29 cellular contexts compared by ENCODE assay signal in the genomic region with DNA sequence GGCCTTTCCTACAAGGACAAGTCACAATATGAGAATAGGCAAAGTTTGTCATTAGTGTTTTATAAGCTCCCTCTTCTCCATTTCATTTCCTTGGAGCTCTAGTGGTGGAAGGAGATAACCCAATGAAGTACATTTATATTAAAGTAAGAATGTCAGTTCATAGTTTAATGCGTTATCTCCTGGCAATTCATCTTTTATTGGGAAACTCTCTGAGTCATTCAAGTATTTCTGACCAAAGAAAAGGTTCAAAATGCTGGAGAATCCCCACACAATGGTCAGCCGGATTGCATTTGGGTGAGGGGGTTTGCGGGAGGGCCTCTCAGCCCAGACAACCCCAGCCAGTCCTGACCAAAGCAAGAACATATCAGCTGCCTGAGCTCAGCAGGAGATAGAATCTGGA.
"Had no signal": no experiment of that assay in that cellular context is flagged by ENCODE, and none has a peak within 500 bp of the region (broad histone marks: within the 10 kb centered on the region; RNA-seq: fewer than 3 reads in every experiment).

No MANE protein-coding gene starts in this region.

- H3K36me3 Mint-ChIP-seq: activated CD4-positive, alpha-beta memory T cell treated with anti-CD3 and anti-CD28 coated beads for 36 hours; activated naive CD8-positive, alpha-beta T cell treated with anti-CD3 and anti-CD28 coated beads for 36 hours; brain; T-cell had no signal

- H3K9me3 Mint-ChIP-seq: activated naive CD8-positive, alpha-beta T cell treated with anti-CD3 and anti-CD28 coated beads for 36 hours had no signal

- H3K27ac ChIP-seq: SJSA1, VCaP had no signal

- H3K27me3 Mint-ChIP-seq: activated B cell treated with CpG ODN at 0.5 μM for 24 hours, brain had no signal

- H3K9me3 ChIP-seq: SJSA1 had no signal

- H3K4me3 ChIP-seq: SJSA1 had no signal

- H3K36me3 ChIP-seq: SJSA1 had no signal

- DNase-seq: activated B cell treated with CpG ODN at 0.5 μM for 24 hours; activated CD4-positive, alpha-beta memory T cell treated with anti-CD3 and anti-CD28 coated beads for 36 hours; activated CD4-positive, alpha-beta T cell treated with anti-CD3 and anti-CD28 coated beads for 4 hours; activated CD4-positive, alpha-beta T cell treated with anti-CD3 and anti-CD28 coated beads, Interleukin-2, amount 50 U/mL, for 1 hour; activated CD4-positive, CD25-positive, alpha-beta regulatory T cell treated with anti-CD3 and anti-CD28 coated beads, Interleukin-2, amount 50 U/mL, for 72 hours; activated CD8-positive, alpha-beta memory T cell treated with anti-CD3 and anti-CD28 coated beads, Interleukin-2, amount 50 U/mL, for 4 hours; activated effector memory CD4-positive, alpha-beta T cell treated with anti-CD3 and anti-CD28 coated beads, Interleukin-2, amount 50 U/mL, for 16 hours; activated naive CD4-positive, alpha-beta T cell; activated naive CD4-positive, alpha-beta T cell treated with anti-CD3 and anti-CD28 coated beads, Interleukin-2, amount 50 U/mL, for 16 hours; activated T-cell treated with anti-CD3 and anti-CD28 coated beads for 4 hours; activated T-cell treated with anti-CD3 and anti-CD28 coated beads, Interleukin-2, amount 50 U/mL, for 4 hours; central memory CD4-positive, alpha-beta T cell; Karpas-422; NCI-H1105; NCI-H1417 treated with DMSO at 0.1 percent for 48 hours; NCI-H1694; NCI-H1930; NCI-H2081 treated with DMSO at 0.1 percent for 48 hours; NCI-H226; NCI-H524 treated with DMSO at 0.1 percent for 48 hours; SHP77 treated with DMSO at 0.1 percent for 48 hours; T-cell; T-helper 17 cell had no signal

- H3K4me1 Mint-ChIP-seq: activated B cell treated with CpG ODN at 0.5 μM for 24 hours; activated naive CD8-positive, alpha-beta T cell treated with anti-CD3 and anti-CD28 coated beads for 36 hours; T-helper 17 cell had no signal

- FAIRE-seq: bronchial epithelial cell had no signal

- H3K4me3 Mint-ChIP-seq: activated B cell treated with CpG ODN at 0.5 μM for 24 hours; activated CD4-positive, alpha-beta memory T cell treated with anti-CD3 and anti-CD28 coated beads for 36 hours; activated naive CD8-positive, alpha-beta T cell treated with anti-CD3 and anti-CD28 coated beads for 36 hours; activated T-cell treated with anti-CD3 and anti-CD28 coated beads, Interleukin-2, amount 50 U/mL, for 4 hours; activated T-helper 1 cell treated with anti-CD3 and anti-CD28 coated beads, Interleukin-12 subunit alpha, Interleukin-12 subunit beta, Interleukin-2, Interleukin-4 antibody, amounts not matched to agents 30 ng/mL and 10 ng/mL and 1 ng/mL, durations not matched to agents 14 hours and 24 hours and 36 hours; brain; T-cell; T-helper 17 cell had no signal

- H3K27ac Mint-ChIP-seq: activated B cell treated with CpG ODN at 0.5 μM for 24 hours; activated CD4-positive, alpha-beta memory T cell treated with anti-CD3 and anti-CD28 coated beads for 36 hours; activated naive CD8-positive, alpha-beta T cell treated with anti-CD3 and anti-CD28 coated beads for 36 hours; activated T-helper 1 cell treated with anti-CD3 and anti-CD28 coated beads, Interleukin-12 subunit alpha, Interleukin-12 subunit beta, Interleukin-2, Interleukin-4 antibody, amounts not matched to agents 30 ng/mL and 10 ng/mL and 1 ng/mL, durations not matched to agents 14 hours and 24 hours and 36 hours; T-cell; T-helper 17 cell had no signal

- H3K27me3 ChIP-seq: SJSA1 had no signal
